ENCODE assay signal across 19 cellular contexts in the genomic region with DNA sequence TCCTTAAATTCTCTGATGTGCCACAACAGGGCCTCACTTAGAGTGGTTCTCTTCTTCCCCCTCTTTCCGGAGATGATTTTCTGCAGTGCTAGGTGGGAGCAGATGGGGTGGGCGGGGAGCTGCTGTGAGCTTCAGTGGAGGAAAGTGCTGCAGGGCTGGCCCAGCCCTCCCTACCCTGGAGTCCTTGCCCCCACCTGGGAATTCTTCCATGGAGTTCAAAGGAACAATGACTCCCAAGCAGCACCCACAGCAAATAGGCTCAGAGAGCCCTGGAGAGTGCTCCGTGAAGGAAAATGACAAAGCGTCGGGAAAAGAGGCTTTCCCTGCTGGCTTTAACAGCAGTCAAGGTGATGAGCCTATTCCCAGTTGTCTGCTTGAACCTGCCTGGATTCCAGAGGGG.
DNase-seq lines count a peak whose midpoint lies in the region; ATAC-seq and TF ChIP-seq lines count a peak whose summit lies in the region.
"Had no signal": no experiment of that assay in that cellular context is flagged by ENCODE, and none has a peak within 500 bp of the region (broad histone marks: within the 10 kb centered on the region; RNA-seq: fewer than 3 reads in every experiment).

No MANE protein-coding gene starts in this region.

- POLR2A ChIA-PET in HEK293 (lab: Yijun Ruan, JAX) = no interaction called here

- H3K27ac ChIP-seq in HEK293 (ENCODE audit: extremely low read depth, low read depth, low read length) = no peak overlapping the region
- H3K27ac ChIP-seq in WERI-Rb-1 = no peak overlapping the region
- H3K27ac ChIP-seq: GM23248, KMS-11, SJSA1 had no signal

- ATAC-seq in GM19463 (IDR thresholded peaks at IDR 0.05; ENCODE audit: unreplicated experiment) = no peak
- no peak for ATAC-seq in HG03159 (IDR thresholded peaks at IDR 0.05; ENCODE audit: unreplicated experiment)
- ATAC-seq: HCT116, Right ventricle myocardium inferior had no signal

- no peaks in the 10 kb centered on the region for H3K4me1 ChIP-seq in HEK293 (ENCODE audit: control insufficient read depth, insufficient read depth, low read length)

- H3K36me3 ChIP-seq in HEK293 (ENCODE audit: control insufficient read depth in 2 of 2, insufficient read depth in 1 of 2, low read length in 2 of 2) (no peaks in the 10 kb centered on the region), WERI-Rb-1 (no peaks in the 10 kb centered on the region)
- H3K36me3 ChIP-seq: SJSA1 had no signal

- H3K9me3 ChIP-seq in HEK293 (ENCODE audit: control insufficient read depth, insufficient read depth, low read depth, low read length) (no peaks in the 10 kb centered on the region), WERI-Rb-1 (ENCODE audit: severe bottlenecking) (no peaks in the 10 kb centered on the region)
- H3K9me3 ChIP-seq: SJSA1 had no signal

- TF ChIP-seq CTCF in HEK293 (tag by site-specific recombination; IDR thresholded peaks at IDR 0.05) (no peak), WERI-Rb-1 (IDR thresholded peaks at IDR 0.05; ENCODE audit: low read depth, low read length) (no peak)

- H3K4me3 ChIP-seq in HEK293 (ENCODE audit: low read depth, low read length) (no peak overlapping the region), WERI-Rb-1 (ENCODE audit: low read depth, low read length) (no peak overlapping the region)
- H3K4me3 ChIP-seq: GM23248, SJSA1 had no signal

- CTCF ChIA-PET in HEK293 (lab: Yijun Ruan, JAX) = interaction anchor here (0.5 to 2.3 kb wide), 2 partner anchors 30 to 654 kb away, joined by 4 to 11 read pairs; no protein-coding TSS in a partner anchor

- no peaks in the 10 kb centered on the region for H3K27me3 ChIP-seq in WERI-Rb-1 (ENCODE audit: insufficient read depth, low read depth, severe bottlenecking)
- H3K27me3 ChIP-seq: SJSA1 had no signal

- DNase-seq in NCI-H2171 (lab: John Stamatoyannopoulos, UW) (peak; percentile 47), WERI-Rb-1 (peak; percentile 50), putamen (ENCODE audit: low spot score) (peak; percentile 39), NOMO-1 treated with dmso at 0.1 percent for 144 hours (lab: John Stamatoyannopoulos, UW; ENCODE audit: unreplicated experiment) (no peak)
- DNase-seq: CD4-positive, CD25-positive, alpha-beta regulatory T cell; GM23248; IMR-90; NCI-H1092 treated with DMSO at 0.1 percent for 48 hours; NCI-H1436 treated with DMSO at 0.1 percent for 48 hours; NCI-H2029 treated with DMSO at 0.1 percent for 48 hours; NCI-H446 treated with DMSO at 0.1 percent for 48 hours; NCI-H774 had no signal

TF ChIP-seq in HEK293, 187 proteins besides CTCF, POLR2A, EP300 and RAD21:
- TF ChIP-seq ZNF837 (tag by site-specific recombination; IDR thresholded peaks at IDR 0.05) (no peak), EGR2 (tag by site-specific recombination; IDR thresholded peaks at IDR 0.05; ENCODE audit: low read depth) (peak; percentile 39; the same call in 1 of the 2 replicates)
